ENCODE assay signal across 13 cellular contexts in the genomic region with DNA sequence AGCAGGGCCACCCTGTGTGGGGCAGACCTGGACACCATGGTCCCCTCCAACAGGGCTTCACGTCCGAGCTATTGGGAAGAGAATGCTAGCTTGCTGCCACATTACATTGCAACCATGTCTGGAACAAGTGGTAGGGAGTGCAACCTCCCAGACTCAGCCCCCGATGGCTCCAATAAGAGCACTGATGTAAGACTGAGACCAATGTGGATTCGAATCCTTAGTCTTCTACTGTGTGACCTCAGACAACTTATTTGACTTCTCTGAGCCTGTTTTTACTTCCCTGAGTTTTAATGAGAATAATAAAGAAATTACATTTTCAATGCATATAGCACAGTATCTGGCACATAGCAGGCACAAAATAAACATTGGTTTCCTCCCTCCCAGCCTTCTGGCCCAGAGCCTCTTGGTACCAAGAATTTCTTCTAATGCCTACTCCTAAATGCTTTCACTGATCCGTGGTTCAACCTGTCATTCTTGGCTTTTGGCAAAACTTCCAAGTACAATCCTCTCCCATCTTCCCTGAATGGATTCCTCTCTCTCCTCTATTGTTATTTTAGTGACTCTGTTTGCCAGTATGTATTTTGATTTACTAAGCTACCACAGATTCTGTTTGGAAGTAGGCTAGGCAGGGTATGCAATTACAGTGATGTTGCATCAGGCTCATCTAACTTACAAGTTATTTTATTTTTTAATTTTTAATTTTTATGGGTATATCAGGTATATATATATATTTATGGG. TPM values are rescaled to one million over a fixed set of nuclear protein-coding genes. Genes with fewer than 3 reads are reported as not detected.
DNase-seq lines count a peak whose midpoint lies in the region; ATAC-seq and TF ChIP-seq lines count a peak whose summit lies in the region.
"Had no signal": no experiment of that assay in that cellular context is flagged by ENCODE, and none has a peak within 500 bp of the region (broad histone marks: within the 10 kb centered on the region; RNA-seq: fewer than 3 reads in every experiment).

No MANE protein-coding gene starts in this region.

- H3K27ac ChIP-seq in SJCRH30, result peak overlapping the region; percentile 81
- peak overlapping the region; percentile 58 to 78 (median 67) for H3K27ac ChIP-seq in sigmoid colon
- no peak overlapping the region for H3K27ac ChIP-seq in endodermal cell (ENCODE audit: low read depth, low read length)

- H3K27me3 Mint-ChIP-seq in endodermal cell (ENCODE audit: insufficient read depth), result peaks cover under 1% of the 10 kb centered on the region

- WGBS in sigmoid colon, 2 donors, result 69 to 76% methylated on average over 5 of the region's 5 CpGs
- 89 to 91% methylated on average over 4 to 5 of the region's 5 CpGs for WGBS in endodermal cell (ENCODE audit: insufficient coverage in 1 of 2, insufficient read length in 1 of 2), 2 experiments

- DNase-seq in AG10803 (ENCODE audit: low read depth), result peak; percentile 96
- no peak for DNase-seq in SJCRH30
- DNase-seq in fibroblast of the conjunctiva (ENCODE audit: low read depth), result peak; percentile 92
- DNase-seq in sigmoid colon, result no peak
- no peak for DNase-seq in endodermal cell
- no peak for DNase-seq in middle frontal gyrus (ENCODE audit: extremely low spot score, low spot score)
- DNase-seq: activated T-cell treated with anti-CD3 and anti-CD28 coated beads, Interleukin-2, amount 50 U/mL, for 4 hours; CD8-positive, alpha-beta T cell; NCI-H2107; stimulated activated CD4-positive, alpha-beta T cell treated with anti-CD3 and anti-CD28 coated beads, Interleukin-4, amount 100 ng/mL, for 4 hours had no signal

- H3K9me3 ChIP-seq in SJCRH30 (replicated peaks) (no peaks in the 10 kb centered on the region), sigmoid colon (no peaks in the 10 kb centered on the region), endodermal cell (ENCODE audit: control insufficient read depth, low read length) (no peaks in the 10 kb centered on the region)
- H3K9me3 ChIP-seq: thoracic aorta had no signal

- no peaks in the 10 kb centered on the region for H3K9me3 Mint-ChIP-seq in endodermal cell
- H3K9me3 Mint-ChIP-seq: activated T-cell treated with anti-CD3 and anti-CD28 coated beads, Interleukin-2, amount 50 U/mL, for 4 hours; CD8-positive, alpha-beta T cell had no signal

- no peaks in the 10 kb centered on the region for H3K4me1 Mint-ChIP-seq in endodermal cell

- no peak overlapping the region for H3K4me3 Mint-ChIP-seq in endodermal cell
- H3K4me3 Mint-ChIP-seq: activated T-cell treated with anti-CD3 and anti-CD28 coated beads, Interleukin-2, amount 50 U/mL, for 4 hours; CD8-positive, alpha-beta T cell had no signal

- no peak for TF ChIP-seq CTCF in AG10803 (conservative IDR thresholded peaks at IDR 0.05; ENCODE audit: low read length)
- TF ChIP-seq CTCF in sigmoid colon (IDR thresholded peaks at IDR 0.05), result no peak
- TF ChIP-seq CTCF in endodermal cell (conservative IDR thresholded peaks at IDR 0.05), result no peak

- ATAC-seq in GM21526 (IDR thresholded peaks at IDR 0.05; ENCODE audit: low FRiP score, unreplicated experiment), result no peak
- ATAC-seq in HG02840 (IDR thresholded peaks at IDR 0.05; ENCODE audit: low FRiP score, unreplicated experiment), result no peak
- ATAC-seq: activated T-cell treated with anti-CD3 and anti-CD28 coated beads, Interleukin-2, amount 50 U/mL, for 4 hours; CD8-positive, alpha-beta T cell had no signal

- TF ChIP-seq EP300 in sigmoid colon (IDR thresholded peaks at IDR 0.05), result no peak

- intact Hi-C loops in sigmoid colon (cut with DNase I), result no loop called here

- H3K36me3 ChIP-seq in SJCRH30, result no peaks in the 10 kb centered on the region
- no peaks in the 10 kb centered on the region for H3K36me3 ChIP-seq in sigmoid colon
- no peaks in the 10 kb centered on the region for H3K36me3 ChIP-seq in endodermal cell (ENCODE audit: control insufficient read depth, insufficient read depth, low read length)
- H3K36me3 ChIP-seq: thoracic aorta had no signal

- H3K27me3 ChIP-seq in SJCRH30 (no peaks in the 10 kb centered on the region), sigmoid colon (no peaks in the 10 kb centered on the region), endodermal cell (ENCODE audit: control insufficient read depth, insufficient read depth, low read length, poor library complexity, severe bottlenecking) (no peaks in the 10 kb centered on the region)

- no peaks in the 10 kb centered on the region for H3K36me3 Mint-ChIP-seq in endodermal cell (ENCODE audit: low read depth)
- H3K36me3 Mint-ChIP-seq: CD8-positive, alpha-beta T cell had no signal

- no peak overlapping the region for H3K9ac ChIP-seq in endodermal cell (ENCODE audit: extremely low read depth, low read length, poor library complexity, severe bottlenecking)

- H3K27ac Mint-ChIP-seq in endodermal cell, result no peak overlapping the region
- H3K27ac Mint-ChIP-seq: CD8-positive, alpha-beta T cell had no signal

- H3K4me3 ChIP-seq in AG10803 (ENCODE audit: low read length), result no peak overlapping the region
- H3K4me3 ChIP-seq in SJCRH30, result no peak overlapping the region
- H3K4me3 ChIP-seq in sigmoid colon, result no peak overlapping the region
- no peak overlapping the region for H3K4me3 ChIP-seq in endodermal cell (ENCODE audit: low read length)
- H3K4me3 ChIP-seq: thoracic aorta had no signal

- H3K4me1 ChIP-seq in SJCRH30, result peaks cover 35% of the 10 kb centered on the region
- H3K4me1 ChIP-seq in sigmoid colon, result peaks cover 0 to 23% (median 13%) of the 10 kb centered on the region in 4 donors
- no peaks in the 10 kb centered on the region for H3K4me1 ChIP-seq in endodermal cell (ENCODE audit: control insufficient read depth, insufficient read depth, low read length)

- TF ChIP-seq POLR2A in sigmoid colon (IDR thresholded peaks at IDR 0.05), result no peak

RNA-seq across cellular contexts. Expression of gene COL15A1, which starts 34.6 kb away (rescaled TPM):
- total RNA-seq in SJCRH30 (2014; rRNA removed; shearing (Covaris generic)), result 7.5 and 7.6 TPM in 2 replicates
- 100 to 1,000 TPM in 1 of 4 donors, 10 to 100 TPM in 3; 21.4 to 104 (median 58.0) TPM for total RNA-seq in sigmoid colon
- polyA plus RNA-seq in sigmoid colon, result 1 to 10 TPM in 2 of 3 donors, under 1 TPM in 1; under 0.01 to 7.1 (median 1.8) TPM
- under 1 TPM in 1 of 2 donors, not detected in 1; 0.27 TPM for total RNA-seq in endodermal cell
- polyA plus RNA-seq in endodermal cell (2013, experiment 1 of 2), result 0.39 TPM
- polyA plus RNA-seq in endodermal cell (2013, experiment 2 of 2), result 0.33 TPM
- total RNA-seq: CD8-positive, alpha-beta T cell had no signal

Comparison
In these comparisons a context has a peak if more than half of its experiments do, and no peak if none do; other contexts are left out.
1. DNase-seq: peak in AG10803 (single experiment) and fibroblast of the conjunctiva (single experiment); none in SJCRH30 (0 of 2), sigmoid colon (single experiment), endodermal cell (single experiment) and middle frontal gyrus (single experiment).